Comparison of ENCODE assay signal across 1 cellular context in genomic region chr1:1883092-1883858, GRCh38.
A peak's percentile ranks its signal among the peaks of the same experiment; 100 is the strongest.
TF ChIP-seq lines count a peak whose summit lies in the region.

No MANE protein-coding gene starts in this region.

TF ChIP-seq in HepG2, 621 proteins besides CTCF, POLR2A, EP300 and RAD21:
- TF ChIP-seq RBM22 (optimal IDR thresholded peaks at IDR 0.05; ENCODE audit: low read length): peak; percentile 61
- no peak for TF ChIP-seq ARHGAP35 (CRISPR knock-in tag; IDR thresholded peaks at IDR 0.05; ENCODE audit: borderline replicate concordance)
- TF ChIP-seq NFE2L2 (IDR thresholded peaks at IDR 0.05; ENCODE audit: low read length): peak; percentile 34; the same call in 1 of the 2 replicates
